8 cellular contexts compared by ENCODE assay signal in the genomic region with DNA sequence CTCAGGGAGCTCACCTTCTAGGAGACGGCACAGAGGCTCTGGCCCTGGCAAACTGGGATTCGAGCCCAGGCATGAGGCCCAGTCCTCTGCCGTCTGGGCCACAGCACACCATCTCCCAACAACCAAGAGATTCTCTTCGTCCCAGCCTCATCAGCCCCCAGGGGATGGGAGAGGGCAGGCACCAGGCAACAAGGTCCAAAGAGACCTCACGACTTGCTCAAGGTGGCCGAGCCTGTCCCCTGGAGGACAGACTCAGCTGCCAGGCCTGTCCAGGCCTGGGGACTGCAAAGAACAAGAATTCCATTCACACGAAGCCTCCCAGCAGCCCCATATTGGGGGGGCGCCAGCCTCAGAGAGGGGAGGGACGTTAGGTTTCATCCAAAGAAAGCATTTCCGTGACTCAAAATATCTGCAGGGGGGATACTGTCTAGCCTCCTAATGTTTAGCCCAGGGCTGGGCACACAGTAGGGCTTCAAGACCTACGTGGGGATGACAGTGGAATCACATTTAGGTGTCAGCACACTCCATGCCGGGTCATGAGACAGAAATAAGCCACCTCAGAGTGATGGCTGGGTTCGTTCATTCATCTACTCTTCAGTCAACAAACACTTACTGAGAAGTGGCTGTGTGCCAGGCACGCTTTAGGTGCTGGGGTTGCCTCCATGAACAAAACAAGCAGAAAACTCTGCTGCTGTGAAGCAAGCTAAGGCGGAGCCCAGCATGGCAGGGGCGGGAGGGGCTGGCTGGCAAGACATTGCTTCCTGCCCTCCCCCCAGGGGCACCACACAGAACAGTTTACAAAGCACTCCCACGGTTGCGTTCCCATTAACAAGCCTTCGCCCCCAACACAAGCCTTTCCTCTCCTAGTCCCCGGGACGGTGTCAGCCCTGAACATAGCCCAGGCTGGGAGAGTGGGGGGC. TPM values are rescaled to one million over a fixed set of nuclear protein-coding genes. Genes with fewer than 3 reads are reported as not detected.
DNase-seq lines count a peak whose midpoint lies in the region; ATAC-seq, FAIRE-seq and TF ChIP-seq lines count a peak whose summit lies in the region.

No MANE protein-coding gene starts in this region.

- H3K27ac Mint-ChIP-seq in osteocyte (ENCODE audit: unreplicated experiment), result peak overlapping the region; percentile 10

- no peak overlapping the region for H3K4me2 ChIP-seq in K562 (ENCODE audit: insufficient read depth, low read length)

- H2AFZ ChIP-seq in K562 (ENCODE audit: low read depth, low read length), result no peak overlapping the region

- peak overlapping the region; percentile 61 for H3K9ac ChIP-seq in SK-N-MC (ENCODE audit: insufficient read length)
- no peak overlapping the region for H3K9ac ChIP-seq in K562 (ENCODE audit: insufficient read depth in 1 of 2, low read depth in 2 of 2, low read length in 2 of 2)

- H3K36me3 ChIP-seq in SK-N-MC (ENCODE audit: insufficient read depth, low read length) (no peaks in the 10 kb centered on the region), K562 (ENCODE audit: control insufficient read depth, insufficient read depth, low read length) (no peaks in the 10 kb centered on the region)

- peak overlapping the region; percentile 50 for H3K4me3 ChIP-seq in SK-N-MC
- H3K4me3 ChIP-seq in K562, result no peak overlapping the region

- no TSS peak for BruUV-seq in K562 (replicated peaks; lab: Mats Ljungman, UMichigan)

- peaks cover 21% of the 10 kb centered on the region for H3K4me1 Mint-ChIP-seq in osteocyte (ENCODE audit: unreplicated experiment)

- in situ Hi-C loops in K562 (cut with MboI), result no loop called here

- no peak for TF ChIP-seq CTCF in K562 (IDR thresholded peaks at IDR 0.05 in 2 of 3, conservative IDR thresholded peaks at IDR 0.05 in 1 of 3; ENCODE audit: insufficient read depth in 2 of 3, low read depth in 1 of 3, low read length in 3 of 3)
- TF ChIP-seq CTCF in osteocyte (IDR thresholded peaks at IDR 0.05), result no peak

- no peaks in the 10 kb centered on the region for H3K9me3 Mint-ChIP-seq in osteocyte (ENCODE audit: unreplicated experiment)

- TF ChIP-seq RAD21 in K562 (CRISPR knock-in tag; conservative IDR thresholded peaks at IDR 0.05 in 1 of 2, IDR thresholded peaks at IDR 0.05 in 1 of 2), result no peak

- peak overlapping the region; percentile 48 for H3K4me3 Mint-ChIP-seq in osteocyte (ENCODE audit: unreplicated experiment)

- CTCF ChIA-PET in K562 (lab: Yijun Ruan, JAX; ENCODE audit: low intra/inter-chr PET ratio), result no interaction called here

- ATAC-seq in K562, result no peak
- ATAC-seq in GM18505 (IDR thresholded peaks at IDR 0.05; ENCODE audit: unreplicated experiment), result no peak
- ATAC-seq in HG02938 (IDR thresholded peaks at IDR 0.05; ENCODE audit: unreplicated experiment), result no peak
- no peak for ATAC-seq in HG03469 (IDR thresholded peaks at IDR 0.05; ENCODE audit: unreplicated experiment)

- H3K27me3 ChIP-seq in K562 (ENCODE audit: control insufficient read depth in 2 of 2, insufficient read depth in 2 of 2, low read length in 2 of 2), result no peaks in the 10 kb centered on the region

- FAIRE-seq in HTR-8/SVneo (lab: Jason Lieb, UNC) (peak; percentile 58), K562 (lab: Jason Lieb, UNC) (peak; percentile 69)

- H4K20me1 ChIP-seq in K562 (replicated peaks; ENCODE audit: control insufficient read depth, insufficient read depth, low read length), result no peaks in the 10 kb centered on the region; the same call in 1 of the 2 replicates

- H3K27ac ChIP-seq in SK-N-MC (peak overlapping the region; percentile 73), K562 (ENCODE audit: extremely low read depth, low read depth, low read length) (no peak overlapping the region)

- H3K9me3 ChIP-seq in SK-N-MC (ENCODE audit: low read depth, low read length) (no peaks in the 10 kb centered on the region), K562 (replicated peaks; ENCODE audit: control insufficient read depth, insufficient read depth, low read depth, low read length) (no peaks in the 10 kb centered on the region)

- H3K36me3 Mint-ChIP-seq in osteocyte (ENCODE audit: unreplicated experiment), result no peaks in the 10 kb centered on the region

- H3K9me1 ChIP-seq in K562 (ENCODE audit: control insufficient read depth, insufficient read depth, low read length), result no peaks in the 10 kb centered on the region

- TF ChIP-seq POLR2A in K562 (conservative IDR thresholded peaks at IDR 0.05) (no peak), GM18505 (IDR thresholded peaks at IDR 0.05; ENCODE audit: borderline replicate concordance, extremely low read depth, insufficient read depth, insufficient read length) (no peak)

- intact Hi-C loops in K562 (cut with micrococcal nuclease), result no loop called here

- POLR2A ChIA-PET in K562 (lab: Yijun Ruan, JAX), result interaction anchor here (0.7 to 2.3 kb wide), 4 partner anchors 8 to 622 kb away, joined by 3 to 8 read pairs (median 5); a partner anchor contains a TSS

- no peak for TF ChIP-seq EP300 in K562 (IDR thresholded peaks at IDR 0.05; ENCODE audit: low read length)

- 40% methylated on average over 21 of the region's 21 CpGs for WGBS in K562 (ENCODE audit: insufficient coverage, low coverage, missing lambda C conversion rate)

- peaks cover 8% of the 10 kb centered on the region; the same call in 1 of the 3 replicates for H3K79me2 ChIP-seq in K562 (ENCODE audit: control insufficient read depth, insufficient read depth, low read length)

- DNase-seq in HTR-8/SVneo (ENCODE audit: insufficient read length, low spot score) (no peak), SK-N-MC (ENCODE audit: low read depth, low spot score) (peak; percentile 52), K562 (ENCODE audit: extremely low read depth in 1 of 4, low spot score in 3 of 4) (no peak), osteocyte (ENCODE audit: extremely low spot score, unreplicated experiment) (no peak), HPDE6-E6E7 (ENCODE audit: extremely low spot score) (no peak)

- H3K4me1 ChIP-seq in K562 (replicated peaks in 1 of 2; ENCODE audit: control insufficient read depth in 2 of 2, insufficient read depth in 2 of 2, low read length in 2 of 2), result peaks cover 19 to 77% of the 10 kb centered on the region in 2 experiments

- H3K27me3 Mint-ChIP-seq in osteocyte (ENCODE audit: unreplicated experiment), result no peaks in the 10 kb centered on the region

RNA-seq across cellular contexts. Expression of a gene that starts 1.2 kb away (rescaled TPM):
- 0.49 TPM in 1 of 2 replicates, not detected in the other for total RNA-seq in K562 (2011; cell fraction: chromatin; rRNA removed; ENCODE audit: low replicate concordance)
- total RNA-seq in K562 (2011; cell fraction: nucleolus; rRNA removed), result 0.13 and 0.17 TPM in 2 replicates
- 0.15 TPM in 2 replicates for total RNA-seq in K562 (2011; cell fraction: nucleoplasm; rRNA removed)
- 0.12 and 0.18 TPM in 2 replicates for total RNA-seq in K562 (2014; rRNA removed)
- total RNA-seq in K562 (2014; rRNA removed; fragmentation: Illumina TruSeq; extraction: Trizol), result not detected in 2 replicates
- total RNA-seq in K562 (2015; rRNA removed; fragmentation: Illumina TruSeq; extraction: Trizol), result 0.04 TPM in 1 of 2 replicates, not detected in the other
- 0.07 and 0.13 TPM in 2 replicates for total RNA-seq in K562 (2021)
- 0.04 and 0.06 TPM in 2 replicates for polyA plus RNA-seq in K562 (2011; rRNA removed)
- polyA plus RNA-seq in K562 (2011; cell fraction: cytosol; rRNA removed), result 0.03 and 0.15 TPM in 2 replicates
- 0.11 and 0.37 TPM in 2 replicates for polyA plus RNA-seq in K562 (2011; cell fraction: nucleus; rRNA removed)
- 0.17 and 0.24 TPM in 2 replicates for polyA plus RNA-seq in K562 (2012)
- 0.06 and 0.07 TPM in 2 replicates for polyA plus RNA-seq in K562 (2014; fragmentation: Illumina TruSeq; extraction: Trizol)
- polyA plus RNA-seq in K562 (2014; fragmentation: Nextera tagmentation; extraction: Ambion mirVana), result under 1 TPM in 1 of 2 experiments, not detected in 1; 0.01 TPM
- polyA plus RNA-seq in K562 (2014; rRNA removed), result 0.03 and 0.07 TPM in 2 replicates
- polyA minus RNA-seq in K562 (2011; rRNA and poly(A)+ RNA removed), result 0.04 TPM in 1 of 2 replicates, not detected in the other
- polyA minus RNA-seq in K562 (2011; cell fraction: cytosol; rRNA and poly(A)+ RNA removed), result not detected in 2 replicates
- not detected in 2 replicates for polyA minus RNA-seq in K562 (2011; cell fraction: nucleus; rRNA and poly(A)+ RNA removed)
- total RNA-seq in osteocyte, result 0.24 and 0.27 TPM in 2 replicates

RNA-seq across cellular contexts. Expression of a gene that starts 11.6 kb away (rescaled TPM):
- total RNA-seq in K562 (2011; cell fraction: chromatin; rRNA removed; ENCODE audit: low replicate concordance), result 106 and 334 TPM in 2 replicates
- 232 and 293 TPM in 2 replicates for total RNA-seq in K562 (2011; cell fraction: nucleolus; rRNA removed)
- total RNA-seq in K562 (2011; cell fraction: nucleoplasm; rRNA removed), result 151 and 161 TPM in 2 replicates
- 115 and 132 TPM in 2 replicates for total RNA-seq in K562 (2014; rRNA removed)
- 23.8 and 33.6 TPM in 2 replicates for total RNA-seq in K562 (2014; rRNA removed; fragmentation: Illumina TruSeq; extraction: Trizol)
- 73.0 and 74.5 TPM in 2 replicates for total RNA-seq in K562 (2015; rRNA removed; fragmentation: Illumina TruSeq; extraction: Trizol)
- total RNA-seq in K562 (2021), result 98.8 and 101 TPM in 2 replicates
- polyA plus RNA-seq in K562 (2011; rRNA removed), result 75.5 and 82.6 TPM in 2 replicates
- 85.9 and 172 TPM in 2 replicates for polyA plus RNA-seq in K562 (2011; cell fraction: cytosol; rRNA removed)
- 259 and 345 TPM in 2 replicates for polyA plus RNA-seq in K562 (2011; cell fraction: nucleus; rRNA removed)
- 64.6 and 80.7 TPM in 2 replicates for polyA plus RNA-seq in K562 (2012)
- 84.2 and 101 TPM in 2 replicates for polyA plus RNA-seq in K562 (2014; fragmentation: Illumina TruSeq; extraction: Trizol)
- polyA plus RNA-seq in K562 (2014; fragmentation: Nextera tagmentation; extraction: Ambion mirVana), result 1 to 10 TPM in 1 of 2 experiments, under 1 TPM in 1; 0.42 to 3.1 TPM
- polyA plus RNA-seq in K562 (2014; rRNA removed), result 122 and 132 TPM in 2 replicates
- 44.1 and 67.9 TPM in 2 replicates for polyA minus RNA-seq in K562 (2011; rRNA and poly(A)+ RNA removed)
- 44.3 and 51.4 TPM in 2 replicates for polyA minus RNA-seq in K562 (2011; cell fraction: cytosol; rRNA and poly(A)+ RNA removed)
- polyA minus RNA-seq in K562 (2011; cell fraction: nucleus; rRNA and poly(A)+ RNA removed), result 68.7 and 72.5 TPM in 2 replicates
- total RNA-seq in osteocyte, result 42.7 and 49.5 TPM in 2 replicates

RNA-seq across cellular contexts. Expression of a gene that starts 12.8 kb away (rescaled TPM):
- total RNA-seq in K562 (2011; cell fraction: chromatin; rRNA removed; ENCODE audit: low replicate concordance), result 0.39 and 3.0 TPM in 2 replicates
- 1.8 and 3.3 TPM in 2 replicates for total RNA-seq in K562 (2011; cell fraction: nucleolus; rRNA removed)
- total RNA-seq in K562 (2011; cell fraction: nucleoplasm; rRNA removed), result 0.81 and 1.9 TPM in 2 replicates
- total RNA-seq in K562 (2014; rRNA removed) (0.68 and 1.1 TPM in 2 replicates), K562 (2014; rRNA removed; fragmentation: Illumina TruSeq; extraction: Trizol) (0.22 and 0.26 TPM in 2 replicates), K562 (2015; rRNA removed; fragmentation: Illumina TruSeq; extraction: Trizol) (0.90 and 1.1 TPM in 2 replicates), K562 (2021) (1.2 and 1.5 TPM in 2 replicates), osteocyte (not detected in 2 replicates)
- polyA plus RNA-seq in K562 (2011; rRNA removed) (0.95 and 1.1 TPM in 2 replicates), K562 (2014; fragmentation: Illumina TruSeq; extraction: Trizol) (0.16 and 0.71 TPM in 2 replicates), K562 (2014; fragmentation: Nextera tagmentation; extraction: Ambion mirVana) (not detected), K562 (2014; rRNA removed) (0.93 and 1.7 TPM in 2 replicates)
- polyA plus RNA-seq in K562 (2011; cell fraction: cytosol; rRNA removed), result 1.1 and 2.0 TPM in 2 replicates
- polyA plus RNA-seq in K562 (2011; cell fraction: nucleus; rRNA removed), result 8.2 and 12.2 TPM in 2 replicates
- polyA plus RNA-seq in K562 (2012), result 1.2 and 2.3 TPM in 2 replicates
- 0.27 and 0.53 TPM in 2 replicates for polyA minus RNA-seq in K562 (2011; rRNA and poly(A)+ RNA removed)
- not detected in 2 replicates for polyA minus RNA-seq in K562 (2011; cell fraction: cytosol; rRNA and poly(A)+ RNA removed)
- 1.8 and 2.3 TPM in 2 replicates for polyA minus RNA-seq in K562 (2011; cell fraction: nucleus; rRNA and poly(A)+ RNA removed)

RNA-seq across cellular contexts. Expression of a gene that starts 15.0 kb away (rescaled TPM):
- 37.0 and 127 TPM in 2 replicates for total RNA-seq in K562 (2011; cell fraction: chromatin; rRNA removed; ENCODE audit: low replicate concordance)
- 133 and 148 TPM in 2 replicates for total RNA-seq in K562 (2011; cell fraction: nucleolus; rRNA removed)
- 56.8 and 75.5 TPM in 2 replicates for total RNA-seq in K562 (2011; cell fraction: nucleoplasm; rRNA removed)
- total RNA-seq in K562 (2014; rRNA removed) (228 and 302 TPM in 2 replicates), K562 (2014; rRNA removed; fragmentation: Illumina TruSeq; extraction: Trizol) (104 and 122 TPM in 2 replicates), K562 (2015; rRNA removed; fragmentation: Illumina TruSeq; extraction: Trizol) (188 and 200 TPM in 2 replicates), K562 (2021) (235 and 242 TPM in 2 replicates), osteocyte (132 and 140 TPM in 2 replicates)
- polyA plus RNA-seq in K562 (2011; rRNA removed) (167 and 176 TPM in 2 replicates), K562 (2014; fragmentation: Illumina TruSeq; extraction: Trizol) (205 and 253 TPM in 2 replicates), K562 (2014; fragmentation: Nextera tagmentation; extraction: Ambion mirVana) (10 to 100 TPM; 18.2 to 51.4 TPM), K562 (2014; rRNA removed) (191 and 208 TPM in 2 replicates)
- 324 and 501 TPM in 2 replicates for polyA plus RNA-seq in K562 (2011; cell fraction: cytosol; rRNA removed)
- 128 and 201 TPM in 2 replicates for polyA plus RNA-seq in K562 (2011; cell fraction: nucleus; rRNA removed)
- 225 and 287 TPM in 2 replicates for polyA plus RNA-seq in K562 (2012)
- polyA minus RNA-seq in K562 (2011; rRNA and poly(A)+ RNA removed), result 80.8 and 116 TPM in 2 replicates
- polyA minus RNA-seq in K562 (2011; cell fraction: cytosol; rRNA and poly(A)+ RNA removed), result 120 and 127 TPM in 2 replicates
- polyA minus RNA-seq in K562 (2011; cell fraction: nucleus; rRNA and poly(A)+ RNA removed), result 44.8 and 70.1 TPM in 2 replicates

RNA-seq across cellular contexts. Expression of a gene that starts 20.8 kb away (rescaled TPM):
- 2.2 and 10.5 TPM in 2 replicates for total RNA-seq in K562 (2011; cell fraction: chromatin; rRNA removed; ENCODE audit: low replicate concordance)
- total RNA-seq in K562 (2011; cell fraction: nucleolus; rRNA removed), result 8.8 and 10.2 TPM in 2 replicates
- total RNA-seq in K562 (2011; cell fraction: nucleoplasm; rRNA removed), result 1.9 and 2.4 TPM in 2 replicates
- total RNA-seq in K562 (2014; rRNA removed) (0.45 and 1.9 TPM in 2 replicates), K562 (2014; rRNA removed; fragmentation: Illumina TruSeq; extraction: Trizol) (not detected in 2 replicates), K562 (2015; rRNA removed; fragmentation: Illumina TruSeq; extraction: Trizol) (0.22 and 0.49 TPM in 2 replicates), K562 (2021) (1.1 and 1.5 TPM in 2 replicates), osteocyte (0.89 and 1.2 TPM in 2 replicates)
- polyA plus RNA-seq in K562 (2011; rRNA removed) (0.51 and 0.64 TPM in 2 replicates), K562 (2014; fragmentation: Illumina TruSeq; extraction: Trizol) (not detected in 2 replicates), K562 (2014; fragmentation: Nextera tagmentation; extraction: Ambion mirVana) (not detected), K562 (2014; rRNA removed) (0.85 and 2.0 TPM in 2 replicates)
- 0.41 and 2.2 TPM in 2 replicates for polyA plus RNA-seq in K562 (2011; cell fraction: cytosol; rRNA removed)
- polyA plus RNA-seq in K562 (2011; cell fraction: nucleus; rRNA removed), result 10.9 and 26.0 TPM in 2 replicates
- polyA plus RNA-seq in K562 (2012), result 1.5 and 3.4 TPM in 2 replicates
- polyA minus RNA-seq in K562 (2011; rRNA and poly(A)+ RNA removed), result 0.18 and 0.21 TPM in 2 replicates
- polyA minus RNA-seq in K562 (2011; cell fraction: cytosol; rRNA and poly(A)+ RNA removed), result not detected in 2 replicates
- 1.4 and 3.2 TPM in 2 replicates for polyA minus RNA-seq in K562 (2011; cell fraction: nucleus; rRNA and poly(A)+ RNA removed)
